Comparison of ENCODE assay signal across 8 cellular contexts in genomic region chr1:51878307-51878615, GRCh38. TPM values are rescaled to one million over a fixed set of nuclear protein-coding genes. Genes with fewer than 3 reads are reported as not detected.
DNase-seq lines count a peak whose midpoint lies in the region; ATAC-seq and TF ChIP-seq lines count a peak whose summit lies in the region.

No MANE protein-coding gene starts in this region.

- no peaks in the 10 kb centered on the region for H3K9me3 Mint-ChIP-seq in activated CD8-positive, alpha-beta memory T cell treated with anti-CD3 and anti-CD28 coated beads, Interleukin-2, amount 10 ng/mL, durations not matched to agents 7 days and 5 days (ENCODE audit: low read depth)

- TF ChIP-seq CTCF in BJ (IDR thresholded peaks at IDR 0.05; ENCODE audit: insufficient read depth, low read depth, low read length) (no peak), WI38 (IDR thresholded peaks at IDR 0.05; ENCODE audit: low read depth, low read length) (no peak), lung (IDR thresholded peaks at IDR 0.05; ENCODE audit: control extremely low read depth, extremely low read depth) (no peak)

- CTCF ChIA-PET in BJ (lab: Yijun Ruan, JAX) = interaction anchor here (0.8 kb wide), 1 partner anchor 18 kb away, joined by 3 read pairs; no protein-coding TSS in a partner anchor
- CTCF ChIA-PET in activated CD8-positive, alpha-beta memory T cell treated with anti-CD3 and anti-CD28 coated beads, Interleukin-2, amount 10 ng/mL, durations not matched to agents 7 days and 5 days (lab: Charles Lee) = interaction anchor here (1.4 to 2.5 kb wide), 2 partner anchors 19 to 39 kb away, joined by 3 to 8 read pairs; no protein-coding TSS in a partner anchor

- WGBS in lung, 2 donors = 0% methylated on average over 17 of the region's 17 CpGs

- no peaks in the 10 kb centered on the region; the same call in 1 of the 2 replicates for H3K36me3 ChIP-seq in BJ (ENCODE audit: control insufficient read depth, insufficient read depth, low read length)
- no peaks in the 10 kb centered on the region for H3K36me3 ChIP-seq in lung (ENCODE audit: control insufficient read depth in 2 of 2, insufficient read depth in 2 of 2, low read length in 2 of 2)

- peaks cover 30% of the 10 kb centered on the region for H3K4me1 Mint-ChIP-seq in activated CD8-positive, alpha-beta memory T cell treated with anti-CD3 and anti-CD28 coated beads, Interleukin-2, amount 10 ng/mL, durations not matched to agents 7 days and 5 days

- peaks cover 18% of the 10 kb centered on the region for H3K36me3 Mint-ChIP-seq in activated CD8-positive, alpha-beta memory T cell treated with anti-CD3 and anti-CD28 coated beads, Interleukin-2, amount 10 ng/mL, durations not matched to agents 7 days and 5 days

- peak overlapping the region; percentile 99 for H3K4me3 ChIP-seq in BJ (ENCODE audit: low read depth, low read length)
- peak overlapping the region; percentile 100 for H3K4me3 ChIP-seq in WI38 (ENCODE audit: low read depth, low read length)
- peak overlapping the region; percentile 92 for H3K4me3 ChIP-seq in lung

- H3K4me1 ChIP-seq in lung (ENCODE audit: control insufficient read depth in 2 of 2, insufficient read depth in 2 of 2, low read length in 2 of 2) = peaks cover 9 to 21% of the 10 kb centered on the region in 2 donors

- H3K27me3 ChIP-seq in BJ (ENCODE audit: control insufficient read depth, insufficient read depth, low read length) = no peaks in the 10 kb centered on the region
- H3K27me3 ChIP-seq in lung (ENCODE audit: control insufficient read depth, insufficient read depth) = no peaks in the 10 kb centered on the region

- H3K27ac ChIP-seq in lung (ENCODE audit: low read depth in 1 of 2, low read length in 1 of 2) = peak overlapping the region; percentile 86 to 99

- no peak overlapping the region for H3K27ac Mint-ChIP-seq in activated CD8-positive, alpha-beta memory T cell treated with anti-CD3 and anti-CD28 coated beads, Interleukin-2, amount 10 ng/mL, durations not matched to agents 7 days and 5 days

- H3K4me3 Mint-ChIP-seq in activated CD8-positive, alpha-beta memory T cell treated with anti-CD3 and anti-CD28 coated beads, Interleukin-2, amount 10 ng/mL, durations not matched to agents 7 days and 5 days = no peak overlapping the region

- H3K9me3 ChIP-seq in lung (ENCODE audit: control insufficient read depth in 2 of 2, insufficient read depth in 1 of 2, low read length in 1 of 2) = no peaks in the 10 kb centered on the region

- no peak for DNase-seq in BJ (ENCODE audit: low read depth)
- DNase-seq in lung (ENCODE audit: low spot score) = no peak
- DNase-seq in activated CD8-positive, alpha-beta memory T cell treated with anti-CD3 and anti-CD28 coated beads, Interleukin-2, amount 10 ng/mL, durations not matched to agents 7 days and 5 days = no peak
- DNase-seq in NCI-H446 (lab: John Stamatoyannopoulos, UW) = no peak
- DNase-seq in putamen (ENCODE audit: low spot score) = no peak
- DNase-seq in ecto neural progenitor cell (ENCODE audit: low spot score) = no peak

- ATAC-seq in HG02571 (IDR thresholded peaks at IDR 0.05; ENCODE audit: unreplicated experiment) = peak; percentile 25
- peak; percentile 8 for ATAC-seq in lung (ENCODE audit: insufficient read depth, low FRiP score)
- ATAC-seq in activated CD8-positive, alpha-beta memory T cell treated with anti-CD3 and anti-CD28 coated beads, Interleukin-2, amount 10 ng/mL, durations not matched to agents 7 days and 5 days = no peak

- H3K27me3 Mint-ChIP-seq in activated CD8-positive, alpha-beta memory T cell treated with anti-CD3 and anti-CD28 coated beads, Interleukin-2, amount 10 ng/mL, durations not matched to agents 7 days and 5 days = peaks cover 16% of the 10 kb centered on the region

- POLR2A ChIA-PET in BJ (lab: Charles Lee) = interaction anchor here (0.5 kb wide), 1 partner anchor 1037 kb away, joined by 3 read pairs; no protein-coding TSS in a partner anchor

RNA-seq across cellular contexts. Expression of gene NRDC, which starts 0.3 kb away (rescaled TPM):
- polyA plus RNA-seq in BJ (2011; rRNA removed) (69.2 and 129 TPM in 2 replicates), lung (100 to 1,000 TPM in 1 of 2 donors, 10 to 100 TPM in 1; 96.2 to 102 TPM)
- 99.1 and 99.3 TPM in 2 replicates for polyA minus RNA-seq in BJ (2011; rRNA and poly(A)+ RNA removed)
- total RNA-seq in lung = 100 to 1,000 TPM; 109 to 128 TPM
- total RNA-seq in activated CD8-positive, alpha-beta memory T cell treated with anti-CD3 and anti-CD28 coated beads, Interleukin-2, amount 10 ng/mL, durations not matched to agents 7 days and 5 days = 100 to 1,000 TPM; 190 to 208 TPM
